In the genomic region with DNA sequence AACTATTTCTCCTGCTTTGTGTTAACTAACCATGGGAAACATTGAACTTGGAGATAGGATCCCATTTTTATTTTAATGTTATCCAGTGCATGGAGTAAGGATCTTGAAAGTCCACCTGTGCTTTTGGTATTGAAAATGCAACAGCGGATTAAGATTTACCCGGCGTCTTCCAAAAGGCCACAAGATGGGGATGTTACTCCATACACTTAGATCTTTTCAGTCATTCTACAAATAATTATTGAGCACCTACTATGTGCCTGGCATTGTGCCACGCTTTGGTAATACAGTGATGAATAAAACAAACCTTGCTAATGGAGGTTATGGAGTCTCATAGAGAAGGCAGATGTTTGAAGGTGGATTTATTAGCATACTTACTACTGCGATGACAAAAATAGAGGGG, we compare ENCODE assay signal across 20 cellular contexts. TPM values are rescaled to one million over a fixed set of nuclear protein-coding genes. Genes with fewer than 3 reads are reported as not detected.
A peak's percentile ranks its signal among the peaks of the same experiment; 100 is the strongest.
DNase-seq lines count a peak whose midpoint lies in the region; ATAC-seq and TF ChIP-seq lines count a peak whose summit lies in the region.
"Had no signal": no experiment of that assay in that cellular context is flagged by ENCODE, and none has a peak within 500 bp of the region (broad histone marks: within the 10 kb centered on the region; RNA-seq: fewer than 3 reads in every experiment).

No MANE protein-coding gene starts in this region.

- H3K4me3 ChIP-seq in PC-3 (ENCODE audit: low read length) (no peak overlapping the region), epithelial cell of esophagus (ENCODE audit: low read length) (no peak overlapping the region), tibial nerve (no peak overlapping the region)
- H3K4me3 ChIP-seq: uterus had no signal

- POLR2A ChIA-PET in PC-3 (lab: Charles Lee; ENCODE audit: unreplicated experiment), result no interaction called here

- no peaks in the 10 kb centered on the region for H3K27me3 Mint-ChIP-seq in osteocyte (ENCODE audit: unreplicated experiment)
- H3K27me3 Mint-ChIP-seq: activated naive CD8-positive, alpha-beta T cell treated with anti-CD3 and anti-CD28 coated beads for 36 hours; dendritic cell treated with granulocyte-macrophage colony-stimulating factor and Interleukin-4, amounts not matched to agents 40 ng/mL and 50 ng/mL, for 4 days; naive thymus-derived CD8-positive, alpha-beta T cell had no signal

- in situ Hi-C loops in GM13977 (cut with MboI; ENCODE audit: low pct_unique_long_range_greater_than_20kb, low sequenced_read_pairs, unreplicated experiment), result no loop called here

- no peaks in the 10 kb centered on the region for H3K79me2 ChIP-seq in PC-3 (ENCODE audit: low read length)

- H3K9me3 Mint-ChIP-seq in osteocyte (ENCODE audit: unreplicated experiment), result no peaks in the 10 kb centered on the region
- H3K9me3 Mint-ChIP-seq: activated naive CD8-positive, alpha-beta T cell treated with anti-CD3 and anti-CD28 coated beads for 36 hours; activated T-helper 1 cell treated with anti-CD3 and anti-CD28 coated beads, Interleukin-12 subunit alpha, Interleukin-12 subunit beta, Interleukin-2, Interleukin-4 antibody, amounts not matched to agents 30 ng/mL and 10 ng/mL and 1 ng/mL, durations not matched to agents 14 hours and 24 hours and 36 hours; dendritic cell treated with granulocyte-macrophage colony-stimulating factor and Interleukin-4, amounts not matched to agents 40 ng/mL and 50 ng/mL, for 4 days had no signal

- CTCF ChIA-PET in PC-3 (lab: Charles Lee), result interaction anchor here (0.6 kb wide), 1 partner anchor 1289 kb away, joined by 3 read pairs; no protein-coding TSS in a partner anchor

- no peaks in the 10 kb centered on the region for H3F3A ChIP-seq in PC-3 (ENCODE audit: low read length, unreplicated experiment)

- TF ChIP-seq CTCF in GM13977 (IDR thresholded peaks at IDR 0.05; ENCODE audit: extremely low read depth, insufficient read depth, missing control alignments) (peak; percentile 11), PC-3 (conservative IDR thresholded peaks at IDR 0.05; ENCODE audit: low read depth, low read length) (peak; percentile 45; the same call in 1 of the 2 replicates), epithelial cell of esophagus (IDR thresholded peaks at IDR 0.05; ENCODE audit: insufficient read depth, low read depth, low read length, missing control alignments) (peak; percentile 4), osteocyte (IDR thresholded peaks at IDR 0.05) (peak; percentile 37), tibial nerve (IDR thresholded peaks at IDR 0.05) (no peak)

- no peaks in the 10 kb centered on the region for H3K36me3 Mint-ChIP-seq in osteocyte (ENCODE audit: unreplicated experiment)

- TF ChIP-seq EP300 in tibial nerve (IDR thresholded peaks at IDR 0.05), result no peak

- H3K27ac ChIP-seq in PC-3 (ENCODE audit: low read length) (no peak overlapping the region), tibial nerve (no peak overlapping the region)
- H3K27ac ChIP-seq: uterus had no signal

- BruUV-seq in PC-3 (replicated peaks; lab: Mats Ljungman, UMichigan), result no TSS peak

- no peak overlapping the region for H3K4me3 Mint-ChIP-seq in osteocyte (ENCODE audit: unreplicated experiment)
- H3K4me3 Mint-ChIP-seq: activated naive CD8-positive, alpha-beta T cell treated with anti-CD3 and anti-CD28 coated beads for 36 hours; activated T-helper 1 cell treated with anti-CD3 and anti-CD28 coated beads, Interleukin-12 subunit alpha, Interleukin-12 subunit beta, Interleukin-2, Interleukin-4 antibody, amounts not matched to agents 30 ng/mL and 10 ng/mL and 1 ng/mL, durations not matched to agents 14 hours and 24 hours and 36 hours; dendritic cell treated with granulocyte-macrophage colony-stimulating factor and Interleukin-4, amounts not matched to agents 40 ng/mL and 50 ng/mL, for 4 days; naive thymus-derived CD8-positive, alpha-beta T cell had no signal

- no peak overlapping the region for H3K9ac ChIP-seq in PC-3 (ENCODE audit: low read length)

- DNase-seq in GM13977 (ENCODE audit: low spot score) (no peak), PC-3 (peak; percentile 4), epithelial cell of esophagus (ENCODE audit: low read depth) (no peak), osteocyte (ENCODE audit: extremely low spot score, unreplicated experiment) (no peak), tibial nerve (ENCODE audit: low spot score in 2 of 2) (no peak)
- DNase-seq: activated CD4-positive, CD25-positive, alpha-beta regulatory T cell treated with anti-CD3 and anti-CD28 coated beads, Interleukin-2, amount 50 U/mL, for 72 hours; activated naive CD8-positive, alpha-beta T cell treated with anti-CD3 and anti-CD28 coated beads for 36 hours; C1 segment of cervical spinal cord; kidney; naive thymus-derived CD8-positive, alpha-beta T cell; NCI-H2107; posterior cingulate gyrus; stimulated activated CD4-positive, alpha-beta T cell treated with anti-CD3 and anti-CD28 coated beads, Interleukin-4, amount 100 ng/mL, for 1 hour; T-helper 9 cell; uterus had no signal

- ATAC-seq in PC-3 (no peak), GM21737 (IDR thresholded peaks at IDR 0.05; ENCODE audit: unreplicated experiment) (no peak), GM18870 (IDR thresholded peaks at IDR 0.05; ENCODE audit: unreplicated experiment) (no peak)
- ATAC-seq: esophagus mucosa; naive thymus-derived CD8-positive, alpha-beta T cell had no signal

- no peak overlapping the region for H2AFZ ChIP-seq in PC-3 (ENCODE audit: low read length)

- H3K27ac Mint-ChIP-seq in osteocyte (ENCODE audit: unreplicated experiment), result no peak overlapping the region
- H3K27ac Mint-ChIP-seq: activated naive CD8-positive, alpha-beta T cell treated with anti-CD3 and anti-CD28 coated beads for 36 hours; activated T-helper 1 cell treated with anti-CD3 and anti-CD28 coated beads, Interleukin-12 subunit alpha, Interleukin-12 subunit beta, Interleukin-2, Interleukin-4 antibody, amounts not matched to agents 30 ng/mL and 10 ng/mL and 1 ng/mL, durations not matched to agents 14 hours and 24 hours and 36 hours; dendritic cell treated with granulocyte-macrophage colony-stimulating factor and Interleukin-4, amounts not matched to agents 40 ng/mL and 50 ng/mL, for 4 days; naive thymus-derived CD8-positive, alpha-beta T cell had no signal

- H4K20me1 ChIP-seq in PC-3 (ENCODE audit: low read length), result no peaks in the 10 kb centered on the region

- no peak for TF ChIP-seq POLR2A in tibial nerve (IDR thresholded peaks at IDR 0.05)

- H3K4me1 ChIP-seq in PC-3 (ENCODE audit: insufficient read depth, low read length) (no peaks in the 10 kb centered on the region), tibial nerve (no peaks in the 10 kb centered on the region)
- H3K4me1 ChIP-seq: uterus had no signal

- intact Hi-C loops in PC-3 (cut with micrococcal nuclease), result loop anchor here (5.0 kb wide), 1 partner anchor 202 kb away; no protein-coding TSS in a partner anchor

- no peaks in the 10 kb centered on the region for H3K4me1 Mint-ChIP-seq in osteocyte (ENCODE audit: unreplicated experiment)
- H3K4me1 Mint-ChIP-seq: activated naive CD8-positive, alpha-beta T cell treated with anti-CD3 and anti-CD28 coated beads for 36 hours; naive thymus-derived CD8-positive, alpha-beta T cell had no signal

- no peaks in the 10 kb centered on the region for H3K9me2 ChIP-seq in PC-3 (replicated peaks; ENCODE audit: low read length)

- no peaks in the 10 kb centered on the region for H3K36me3 ChIP-seq in PC-3 (ENCODE audit: low read depth, low read length)
- peaks cover 0 to 3% (median 0%) of the 10 kb centered on the region in 3 donors for H3K36me3 ChIP-seq in tibial nerve
- H3K36me3 ChIP-seq: uterus had no signal

- H3K27me3 ChIP-seq in PC-3 (ENCODE audit: low read length) (no peaks in the 10 kb centered on the region), tibial nerve (no peaks in the 10 kb centered on the region)
- H3K27me3 ChIP-seq: uterus had no signal

- 95 to 96% methylated on average over 5 of the region's 5 CpGs for WGBS in tibial nerve, 2 donors

- no peaks in the 10 kb centered on the region for H3K9me3 ChIP-seq in PC-3 (ENCODE audit: low read length)
- H3K9me3 ChIP-seq in tibial nerve, result peaks cover 0 to 4% (median 0%) of the 10 kb centered on the region in 4 donors
- H3K9me3 ChIP-seq: uterus had no signal

- no peak overlapping the region for H3K4me2 ChIP-seq in PC-3 (ENCODE audit: low read length)

RNA-seq across cellular contexts. Expression of a gene that starts 56.9 kb away (rescaled TPM):
- total RNA-seq in PC-3 (2014; rRNA removed), result 30.3 and 32.2 TPM in 2 replicates
- total RNA-seq in osteocyte, result 6.8 and 7.1 TPM in 2 replicates
- total RNA-seq in tibial nerve, result 10 to 100 TPM; 11.8 to 14.9 (median 14.2) TPM

Comparison
In these comparisons a context has a peak if more than half of its experiments do, and no peak if none do; other contexts are left out.
1. CTCF ChIP-seq: peak in GM13977 (single experiment), PC-3 (single experiment), epithelial cell of esophagus (single experiment) and osteocyte (single experiment); none in tibial nerve (0 of 5).